In the genomic region with DNA sequence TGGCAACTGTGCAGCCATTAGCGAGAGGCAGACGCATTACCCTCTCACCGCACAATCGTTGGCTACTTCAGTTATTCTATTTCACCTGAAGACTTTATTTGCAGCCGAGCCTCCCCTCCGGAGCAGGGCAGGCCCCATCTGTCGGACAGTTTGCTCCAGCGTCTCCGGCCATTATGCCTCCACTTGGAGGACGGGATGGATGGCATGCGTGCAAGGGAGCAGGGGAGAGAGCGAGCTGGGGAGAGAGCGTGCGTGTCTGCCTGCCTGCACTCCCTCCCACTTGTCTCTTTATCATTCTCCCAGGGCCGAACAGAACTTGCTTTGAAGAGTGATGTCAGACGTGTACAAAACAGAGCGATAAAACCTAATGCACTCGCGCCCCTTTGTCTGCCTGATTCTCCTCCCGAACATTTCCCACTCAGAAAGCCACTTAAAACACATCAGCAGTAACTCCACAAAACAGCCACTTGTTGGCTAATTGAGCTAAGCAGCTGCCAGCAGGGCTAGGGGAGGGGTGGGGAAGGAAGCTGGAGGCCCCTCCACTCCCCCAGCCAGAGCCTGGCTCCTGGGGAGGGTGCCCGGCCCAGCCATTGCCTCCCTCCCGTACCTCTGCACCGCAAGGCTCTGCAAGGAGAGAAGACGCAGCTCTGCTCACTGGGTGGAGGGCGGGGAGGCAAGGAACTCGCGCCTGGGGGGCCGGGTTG, we compare ENCODE assay signal across 8 cellular contexts. TPM values are rescaled to one million over a fixed set of nuclear protein-coding genes. Genes with fewer than 3 reads are reported as not detected.
DNase-seq lines count a peak whose midpoint lies in the region; ATAC-seq and TF ChIP-seq lines count a peak whose summit lies in the region.

No MANE protein-coding gene starts in this region.

- H3K4me1 ChIP-seq in right cardiac atrium (ENCODE audit: control insufficient read depth, insufficient read depth, low read length) = no peaks in the 10 kb centered on the region

- DNase-seq in M059J (ENCODE audit: low read depth) = peak; percentile 57
- peak; percentile 88 for DNase-seq in SW480 (ENCODE audit: low spot score)
- DNase-seq in right cardiac atrium = peak; percentile 31 to 78 (median 69)
- DNase-seq in stimulated activated effector memory CD8-positive, alpha-beta T cell treated with anti-CD3 and anti-CD28 coated beads, Interleukin-12 subunit alpha, Interleukin-12 subunit beta, amount 100 ng/mL, for 72 hours (ENCODE audit: low spot score in 2 of 2) = no peak
- DNase-seq in CD14-positive monocyte (ENCODE audit: low spot score) = no peak
- DNase-seq in middle frontal gyrus (ENCODE audit: extremely low spot score, low spot score) = no peak
- no peak for DNase-seq in stimulated activated naive CD8-positive, alpha-beta T cell treated with anti-CD3 and anti-CD28 coated beads, Interleukin-15, amount 100 ng/mL, for 72 hours

- TF ChIP-seq CTCF in CD14-positive monocyte (IDR thresholded peaks at IDR 0.05) = no peak

- peak; percentile 77 to 85 for ATAC-seq in right cardiac atrium
- no peak for ATAC-seq in stimulated activated effector memory CD8-positive, alpha-beta T cell treated with anti-CD3 and anti-CD28 coated beads, Interleukin-12 subunit alpha, Interleukin-12 subunit beta, amount 100 ng/mL, for 72 hours
- ATAC-seq in HG03025 (IDR thresholded peaks at IDR 0.05; ENCODE audit: low FRiP score, unreplicated experiment) = no peak
- no peak for ATAC-seq in stimulated activated naive CD8-positive, alpha-beta T cell treated with anti-CD3 and anti-CD28 coated beads, Interleukin-15, amount 100 ng/mL, for 72 hours

- peak overlapping the region; percentile 21 for H3K27ac ChIP-seq in right cardiac atrium (ENCODE audit: low read length)

- no peaks in the 10 kb centered on the region for H3K9me3 Mint-ChIP-seq in stimulated activated effector memory CD8-positive, alpha-beta T cell treated with anti-CD3 and anti-CD28 coated beads, Interleukin-12 subunit alpha, Interleukin-12 subunit beta, amount 100 ng/mL, for 72 hours
- peaks cover 0 to 3% (median 2%) of the 10 kb centered on the region in 7 donors for H3K9me3 Mint-ChIP-seq in CD14-positive monocyte
- no peaks in the 10 kb centered on the region for H3K9me3 Mint-ChIP-seq in stimulated activated naive CD8-positive, alpha-beta T cell treated with anti-CD3 and anti-CD28 coated beads, Interleukin-15, amount 100 ng/mL, for 72 hours

- intact Hi-C loops in right cardiac atrium (cut with DNase I) (no loop called here), CD14-positive monocyte (cut with micrococcal nuclease) (no loop called here)

- no peaks in the 10 kb centered on the region for H3K9me3 ChIP-seq in right cardiac atrium (ENCODE audit: control insufficient read depth, low read length)

- H3K27me3 Mint-ChIP-seq in CD14-positive monocyte (ENCODE audit: low read depth in 3 of 3) = peaks cover 55 to 71% (median 62%) of the 10 kb centered on the region in 3 donors
- peaks cover 82% of the 10 kb centered on the region for H3K27me3 Mint-ChIP-seq in stimulated activated naive CD8-positive, alpha-beta T cell treated with anti-CD3 and anti-CD28 coated beads, Interleukin-15, amount 100 ng/mL, for 72 hours

- no peak overlapping the region for H3K27ac Mint-ChIP-seq in stimulated activated effector memory CD8-positive, alpha-beta T cell treated with anti-CD3 and anti-CD28 coated beads, Interleukin-12 subunit alpha, Interleukin-12 subunit beta, amount 100 ng/mL, for 72 hours
- H3K27ac Mint-ChIP-seq in CD14-positive monocyte = no peak overlapping the region
- no peak overlapping the region for H3K27ac Mint-ChIP-seq in stimulated activated naive CD8-positive, alpha-beta T cell treated with anti-CD3 and anti-CD28 coated beads, Interleukin-15, amount 100 ng/mL, for 72 hours

- peak overlapping the region; percentile 11 for H3K4me3 ChIP-seq in right cardiac atrium (ENCODE audit: low read length)

- H3K4me3 Mint-ChIP-seq in stimulated activated effector memory CD8-positive, alpha-beta T cell treated with anti-CD3 and anti-CD28 coated beads, Interleukin-12 subunit alpha, Interleukin-12 subunit beta, amount 100 ng/mL, for 72 hours = peak overlapping the region; percentile 34
- H3K4me3 Mint-ChIP-seq in CD14-positive monocyte = peak overlapping the region in 1 of 2 donors; percentile 80
- H3K4me3 Mint-ChIP-seq in stimulated activated naive CD8-positive, alpha-beta T cell treated with anti-CD3 and anti-CD28 coated beads, Interleukin-15, amount 100 ng/mL, for 72 hours = peak overlapping the region in 1 of 2 donors; percentile 57

- no peaks in the 10 kb centered on the region for H3K36me3 Mint-ChIP-seq in stimulated activated effector memory CD8-positive, alpha-beta T cell treated with anti-CD3 and anti-CD28 coated beads, Interleukin-12 subunit alpha, Interleukin-12 subunit beta, amount 100 ng/mL, for 72 hours
- no peaks in the 10 kb centered on the region for H3K36me3 Mint-ChIP-seq in CD14-positive monocyte

- no peaks in the 10 kb centered on the region for H3K27me3 ChIP-seq in right cardiac atrium (ENCODE audit: control insufficient read depth, insufficient read depth)

- 7% methylated on average over 28 of the region's 28 CpGs for WGBS in right cardiac atrium

- peaks cover 14% of the 10 kb centered on the region for H3K4me1 Mint-ChIP-seq in stimulated activated effector memory CD8-positive, alpha-beta T cell treated with anti-CD3 and anti-CD28 coated beads, Interleukin-12 subunit alpha, Interleukin-12 subunit beta, amount 100 ng/mL, for 72 hours
- peaks cover 4% of the 10 kb centered on the region for H3K4me1 Mint-ChIP-seq in CD14-positive monocyte
- H3K4me1 Mint-ChIP-seq in stimulated activated naive CD8-positive, alpha-beta T cell treated with anti-CD3 and anti-CD28 coated beads, Interleukin-15, amount 100 ng/mL, for 72 hours = peaks cover 25% of the 10 kb centered on the region

RNA-seq across cellular contexts. Expression of gene FUBP3, which starts 43.4 kb away (rescaled TPM):
- total RNA-seq in M059J (2014; rRNA removed; shearing (Covaris generic)) = 32.5 and 49.2 TPM in 2 replicates
- total RNA-seq in right cardiac atrium = 10 to 100 TPM; 26.5 to 36.9 (median 33.3) TPM
- polyA plus RNA-seq in right cardiac atrium (25.8 TPM), CD14-positive monocyte (10 to 100 TPM in 1 of 2 donors, 1 to 10 TPM in 1; 9.5 to 16.3 TPM)

Comparison
In these comparisons a context has a peak if more than half of its experiments do, and no peak if none do; other contexts are left out.
1. DNase-seq: peak in M059J (single experiment), SW480 (single experiment) and right cardiac atrium (3 of 3); none in stimulated activated effector memory CD8-positive, alpha-beta T cell treated with anti-CD3 and anti-CD28 coated beads, Interleukin-12 subunit alpha, Interleukin-12 subunit beta, amount 100 ng/mL, for 72 hours (0 of 2), CD14-positive monocyte (single experiment), middle frontal gyrus (single experiment) and stimulated activated naive CD8-positive, alpha-beta T cell treated with anti-CD3 and anti-CD28 coated beads, Interleukin-15, amount 100 ng/mL, for 72 hours (0 of 2).
2. ATAC-seq: peak in right cardiac atrium (2 of 2); none in stimulated activated effector memory CD8-positive, alpha-beta T cell treated with anti-CD3 and anti-CD28 coated beads, Interleukin-12 subunit alpha, Interleukin-12 subunit beta, amount 100 ng/mL, for 72 hours (single experiment), HG03025 (single experiment) and stimulated activated naive CD8-positive, alpha-beta T cell treated with anti-CD3 and anti-CD28 coated beads, Interleukin-15, amount 100 ng/mL, for 72 hours (single experiment).